ENCODE assay signal across 38 cellular contexts in the genomic region with DNA sequence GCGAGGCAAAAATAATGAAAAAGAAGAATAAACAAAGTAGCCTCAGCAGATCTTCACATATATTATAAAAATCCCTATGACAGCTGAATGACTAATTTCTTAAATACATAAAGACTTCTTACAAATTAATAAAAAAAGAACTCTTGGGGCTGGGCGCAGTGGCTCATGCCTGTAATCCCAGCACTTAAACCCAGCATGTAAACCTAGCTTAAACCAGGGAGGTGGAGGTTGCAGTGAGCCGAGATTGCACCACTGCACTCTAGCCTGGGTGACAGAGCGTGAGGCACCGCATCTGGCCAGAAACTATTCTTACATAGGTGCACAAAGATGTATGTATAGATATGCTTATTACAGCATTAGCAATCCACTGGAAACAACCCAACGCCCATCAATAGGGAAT. TPM values are rescaled to one million over a fixed set of nuclear protein-coding genes. Genes with fewer than 3 reads are reported as not detected.
"Had no signal": no experiment of that assay in that cellular context is flagged by ENCODE, and none has a peak within 500 bp of the region (broad histone marks: within the 10 kb centered on the region; RNA-seq: fewer than 3 reads in every experiment).

No MANE protein-coding gene starts in this region.

- H3K36me3 ChIP-seq: adrenal gland, cardiac muscle cell, esophagus squamous epithelium, gastroesophageal sphincter, heart right ventricle had no signal

- H3K4me1 ChIP-seq: adrenal gland, gastroesophageal sphincter, heart right ventricle had no signal

- ATAC-seq: activated CD4-positive, alpha-beta T cell treated with anti-CD3 and anti-CD28 coated beads for 36 hours; activated CD8-positive, alpha-beta memory T cell treated with anti-CD3 and anti-CD28 coated beads, Interleukin-2, amount 10 ng/mL, durations not matched to agents 7 days and 5 days; activated CD8-positive, alpha-beta T cell treated with anti-CD3 and anti-CD28 coated beads, Interleukin-2, amount 10 ng/mL, durations not matched to agents 7 days and 5 days; activated naive CD8-positive, alpha-beta T cell treated with anti-CD3 and anti-CD28 coated beads, Interleukin-2, amount 50 U/mL, for 24 hours; body of pancreas; gastroesophageal sphincter; heart right ventricle had no signal

- H3K4me3 ChIP-seq: adrenal gland, body of pancreas, cardiac muscle cell, coronary artery, dorsolateral prefrontal cortex, esophagus squamous epithelium, gastroesophageal sphincter, heart right ventricle had no signal

- H3K27me3 ChIP-seq: body of pancreas, cardiac muscle cell had no signal

- H3K9me3 ChIP-seq: adrenal gland, body of pancreas, esophagus squamous epithelium, gastroesophageal sphincter, heart right ventricle had no signal

- DNase-seq: activated CD4-positive, alpha-beta memory T cell treated with anti-CD3 and anti-CD28 coated beads for 36 hours; activated CD4-positive, alpha-beta T cell treated with anti-CD3 and anti-CD28 coated beads for 36 hours; activated CD4-positive, alpha-beta T cell treated with anti-CD3 and anti-CD28 coated beads, Interleukin-2, amount 10 ng/mL, durations not matched to agents 24 days and 14 days; activated CD4-positive, CD25-positive, alpha-beta regulatory T cell; activated CD4-positive, CD25-positive, alpha-beta regulatory T cell treated with anti-CD3 and anti-CD28 coated beads, Interleukin-2, amount 50 U/mL, for 72 hours; activated CD8-positive, alpha-beta memory T cell treated with anti-CD3 and anti-CD28 coated beads, Interleukin-2, amount 10 ng/mL, durations not matched to agents 7 days and 5 days; activated CD8-positive, alpha-beta memory T cell treated with anti-CD3 and anti-CD28 coated beads, Interleukin-2, amount 50 U/mL, for 4 hours; activated CD8-positive, alpha-beta T cell treated with anti-CD3 and anti-CD28 coated beads, Interleukin-2, amount 10 ng/mL, durations not matched to agents 7 days and 5 days; activated effector memory CD4-positive, alpha-beta T cell treated with anti-CD3 and anti-CD28 coated beads, Interleukin-2, amount 50 U/mL, for 16 hours; activated naive CD4-positive, alpha-beta T cell treated with anti-CD3 and anti-CD28 coated beads for 36 hours; activated naive CD8-positive, alpha-beta T cell treated with anti-CD3 and anti-CD28 coated beads for 36 hours; activated naive CD8-positive, alpha-beta T cell treated with anti-CD3 and anti-CD28 coated beads, Interleukin-2, amount 50 U/mL, for 24 hours; activated T-cell treated with anti-CD3 and anti-CD28 coated beads, Interleukin-2, amount 50 U/mL, for 1 hour; activated T-cell treated with anti-CD3 and anti-CD28 coated beads, Interleukin-2, amount 50 U/mL, for 48 hours; adrenal gland; amygdala; aorta; body of pancreas; central memory CD4-positive, alpha-beta T cell; cerebellar nuclear complex; dorsolateral prefrontal cortex; effector memory CD4-positive, alpha-beta T cell; endodermal cell; erythroblast; esophagus squamous epithelium; foreskin melanocyte; heart right ventricle; T-helper 2 cell had no signal

- H3K27ac ChIP-seq: adrenal gland, body of pancreas, cardiac muscle cell, coronary artery, dorsolateral prefrontal cortex, gastroesophageal sphincter, heart right ventricle had no signal

RNA-seq across cellular contexts. Expression of gene SLC13A5, which starts 33.9 kb away (rescaled TPM):
- total RNA-seq: activated CD4-positive, alpha-beta memory T cell treated with anti-CD3 and anti-CD28 coated beads for 36 hours; activated CD4-positive, alpha-beta T cell treated with anti-CD3 and anti-CD28 coated beads for 36 hours; activated CD4-positive, alpha-beta T cell treated with anti-CD3 and anti-CD28 coated beads, Interleukin-2, amount 10 ng/mL, durations not matched to agents 24 days and 14 days; activated CD8-positive, alpha-beta memory T cell treated with anti-CD3 and anti-CD28 coated beads for 36 hours; activated CD8-positive, alpha-beta memory T cell treated with anti-CD3 and anti-CD28 coated beads, Interleukin-2, amount 10 ng/mL, durations not matched to agents 7 days and 5 days; activated CD8-positive, alpha-beta T cell treated with anti-CD3 and anti-CD28 coated beads, Interleukin-2, amount 10 ng/mL, durations not matched to agents 7 days and 5 days; activated naive CD4-positive, alpha-beta T cell treated with anti-CD3 and anti-CD28 coated beads for 36 hours; activated naive CD8-positive, alpha-beta T cell treated with anti-CD3 and anti-CD28 coated beads for 36 hours; activated T-helper 1 cell treated with anti-CD3 and anti-CD28 coated beads, Interleukin-12 subunit alpha, Interleukin-12 subunit beta, Interleukin-2, Interleukin-4 antibody, amounts not matched to agents 30 ng/mL and 10 ng/mL and 1 ng/mL, durations not matched to agents 14 hours and 24 hours and 36 hours; activated T-helper 2 cell treated with anti-CD3 and anti-CD28 coated beads, Interferon-gamma antibody, Interleukin-2, Interleukin-4, amounts not matched to agents 10 μg/mL and 5 μg/mL and 100 μg/mL, durations not matched to agents 14 hours and 24 hours and 36 hours; body of pancreas; fibroblast of lung; fibroblast of villous mesenchyme; glomerular endothelial cell; T-helper 1 cell treated with Interleukin-12 subunit alpha and Interleukin-12 subunit beta and Interleukin-4 antibody, amounts not matched to agents 30 ng/mL and 1 ng/mL, for 36 hours had no signal
- polyA plus RNA-seq: aorta, fibroblast of lung had no signal
